ENCODE assay signal across 27 cellular contexts in the genomic region with DNA sequence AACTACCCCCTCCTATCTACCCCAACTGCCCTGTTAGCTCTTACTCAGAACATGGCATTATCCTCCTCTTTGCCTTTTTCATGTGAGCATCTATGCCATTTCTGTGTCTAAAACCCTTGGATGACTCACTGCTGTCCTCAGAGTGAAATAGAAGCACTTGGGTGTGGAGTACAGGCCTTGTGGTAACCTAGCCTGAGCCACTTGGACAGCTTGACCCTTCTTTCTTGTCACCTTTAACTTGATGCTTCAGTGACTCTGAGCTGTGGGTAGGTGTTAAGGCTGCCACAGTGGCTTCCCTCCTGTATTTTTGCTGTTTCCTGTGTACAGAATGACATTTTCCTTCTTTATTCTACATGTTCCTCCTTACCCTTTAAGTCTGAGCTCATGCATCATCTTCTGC.
"Had no signal": no experiment of that assay in that cellular context is flagged by ENCODE, and none has a peak within 500 bp of the region (broad histone marks: within the 10 kb centered on the region; RNA-seq: fewer than 3 reads in every experiment).

No MANE protein-coding gene starts in this region.

- H3K27ac ChIP-seq: heart right ventricle, left lung, thyroid gland, upper lobe of right lung had no signal

- DNase-seq: activated CD4-positive, alpha-beta T cell treated with anti-CD3 and anti-CD28 coated beads for 36 hours; activated CD4-positive, CD25-positive, alpha-beta regulatory T cell; activated CD8-positive, alpha-beta memory T cell treated with anti-CD3 and anti-CD28 coated beads, Interleukin-2, amount 10 ng/mL, durations not matched to agents 7 days and 5 days; activated CD8-positive, alpha-beta T cell treated with anti-CD3 and anti-CD28 coated beads, Interleukin-2, amount 10 ng/mL, durations not matched to agents 7 days and 5 days; activated naive CD8-positive, alpha-beta T cell treated with anti-CD3 and anti-CD28 coated beads, Interleukin-2, amount 50 U/mL, for 24 hours; activated T-cell treated with anti-CD3 and anti-CD28 coated beads, Interleukin-2, amount 50 U/mL, for 48 hours; amygdala; central memory CD4-positive, alpha-beta T cell; endodermal cell; foreskin melanocyte; heart right ventricle; left lung; naive B cell; posterior cingulate gyrus; small intestine; stimulated activated CD4-positive, alpha-beta T cell treated with anti-CD3 and anti-CD28 coated beads, Interleukin-1b, Interleukin-23, amount 100 ng/mL, for 48 hours; stimulated activated CD4-positive, alpha-beta T cell treated with anti-CD3 and anti-CD28 coated beads, Interleukin-4, amount 100 ng/mL, for 4 hours; stimulated activated CD8-positive, alpha-beta memory T cell treated with anti-CD3 and anti-CD28 coated beads, Interleukin-4, amount 100 ng/mL, for 48 hours; stimulated activated naive CD8-positive, alpha-beta T cell treated with anti-CD3 and anti-CD28 coated beads, Interleukin-15, amount 100 ng/mL, for 72 hours; substantia nigra; T-helper 1 cell; thyroid gland; upper lobe of right lung had no signal

- H3K9me3 ChIP-seq: thyroid gland, upper lobe of right lung had no signal

- H3K36me3 ChIP-seq: heart right ventricle, left lung, thyroid gland, upper lobe of right lung had no signal

- H3K27me3 ChIP-seq: heart right ventricle, left lung, thyroid gland, upper lobe of right lung had no signal

- H3K4me1 ChIP-seq: heart right ventricle, left lung, thyroid gland, upper lobe of right lung had no signal

- ATAC-seq: activated CD4-positive, alpha-beta T cell treated with anti-CD3 and anti-CD28 coated beads for 36 hours; activated CD8-positive, alpha-beta memory T cell treated with anti-CD3 and anti-CD28 coated beads, Interleukin-2, amount 10 ng/mL, durations not matched to agents 7 days and 5 days; activated CD8-positive, alpha-beta T cell treated with anti-CD3 and anti-CD28 coated beads, Interleukin-2, amount 10 ng/mL, durations not matched to agents 7 days and 5 days; activated naive CD8-positive, alpha-beta T cell treated with anti-CD3 and anti-CD28 coated beads, Interleukin-2, amount 50 U/mL, for 24 hours; esophagus mucosa; heart right ventricle; left lung; sciatic nerve; stimulated activated memory B cell treated with anti-CD40 and anti-IgM and Interleukin-4, amounts not matched to agents 10 μg/mL and 1 μg/mL and 100 μg/mL, for 72 hours; stimulated activated naive CD8-positive, alpha-beta T cell treated with anti-CD3 and anti-CD28 coated beads, Interleukin-15, amount 100 ng/mL, for 72 hours; upper lobe of right lung had no signal

- H3K4me3 ChIP-seq: heart right ventricle, left lung, lung, thyroid gland, upper lobe of right lung had no signal
